In the genomic region with DNA sequence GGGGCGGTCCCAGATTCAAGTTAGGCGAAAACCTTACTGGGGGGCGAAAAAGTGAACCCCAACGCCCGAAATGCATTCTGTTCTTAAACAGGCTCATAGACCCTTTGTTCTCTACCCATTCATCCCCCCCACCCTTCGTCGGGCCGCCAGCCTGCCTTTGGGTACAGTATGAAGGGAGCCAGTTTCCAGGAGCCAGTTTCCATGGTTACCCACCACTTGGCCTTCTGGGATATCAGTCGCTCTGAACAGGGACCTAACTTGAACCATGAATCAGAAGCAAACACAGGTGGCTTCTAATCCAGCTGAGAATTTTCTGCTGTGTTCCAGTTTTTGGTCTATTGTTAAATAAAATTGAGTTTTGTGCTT, we compare ENCODE assay signal across 8 cellular contexts. TPM values are rescaled to one million over a fixed set of nuclear protein-coding genes. Genes with fewer than 3 reads are reported as not detected.
DNase-seq lines count a peak whose midpoint lies in the region; ATAC-seq and TF ChIP-seq lines count a peak whose summit lies in the region.

No MANE protein-coding gene starts in this region.

- WGBS in transverse colon (ENCODE audit: low coverage in 1 of 2), 2 donors: 0% methylated on average over 1 to 9 of the region's 9 CpGs

- no peaks in the 10 kb centered on the region for H3K36me3 ChIP-seq in transverse colon

- DNase-seq in COLO829 (ENCODE audit: low spot score): peak; percentile 61
- DNase-seq in M059J (ENCODE audit: low read depth): peak; percentile 84
- DNase-seq in SKM-1 (lab: John Stamatoyannopoulos, UW; ENCODE audit: unreplicated experiment): peak; percentile 21
- peak; percentile 60 for DNase-seq in activated naive CD8-positive, alpha-beta T cell treated with anti-CD3 and anti-CD28 coated beads, Interleukin-2, amount 10 ng/mL, durations not matched to agents 7 days and 5 days
- peak; percentile 42 for DNase-seq in Right ventricle myocardium superior
- DNase-seq in osteocyte (ENCODE audit: extremely low spot score, unreplicated experiment): peak; percentile 86
- DNase-seq in transverse colon: peak; percentile 46

- intact Hi-C loops in Right ventricle myocardium superior (cut with DNase I) (no loop called here), transverse colon (cut with DNase I; ENCODE audit: low total_unique reads) (no loop called here)

- in situ Hi-C loops in transverse colon (cut with MboI; ENCODE audit: low pct_ligation_motif_present in 1 of 4, low pct_unique_long_range_greater_than_20kb in 1 of 4, low sequenced_read_pairs in 3 of 4): loop anchor here in 3 of 4 donors (25.0 kb wide), 1 partner anchor 254 kb away; no protein-coding TSS in a partner anchor

- H3K9me3 ChIP-seq in transverse colon: no peaks in the 10 kb centered on the region

- peak overlapping the region; percentile 95 for H3K27ac Mint-ChIP-seq in activated naive CD8-positive, alpha-beta T cell treated with anti-CD3 and anti-CD28 coated beads, Interleukin-2, amount 10 ng/mL, durations not matched to agents 7 days and 5 days
- H3K27ac Mint-ChIP-seq in osteocyte (ENCODE audit: unreplicated experiment): peak overlapping the region; percentile 99

- H3K4me1 ChIP-seq in transverse colon: peaks cover 3 to 11% (median 10%) of the 10 kb centered on the region in 4 donors

- H3K36me3 Mint-ChIP-seq in activated naive CD8-positive, alpha-beta T cell treated with anti-CD3 and anti-CD28 coated beads, Interleukin-2, amount 10 ng/mL, durations not matched to agents 7 days and 5 days: peaks cover 7% of the 10 kb centered on the region
- peaks cover 4% of the 10 kb centered on the region for H3K36me3 Mint-ChIP-seq in osteocyte (ENCODE audit: unreplicated experiment)

- ATAC-seq in GM21619 (IDR thresholded peaks at IDR 0.05; ENCODE audit: unreplicated experiment) (peak; percentile 43), Right ventricle myocardium superior (ENCODE audit: poor library complexity) (peak; percentile 75)
- peak; percentile 65 for ATAC-seq in activated naive CD8-positive, alpha-beta T cell treated with anti-CD3 and anti-CD28 coated beads, Interleukin-2, amount 10 ng/mL, durations not matched to agents 7 days and 5 days (ENCODE audit: low read depth)

- H3K9me3 Mint-ChIP-seq in activated naive CD8-positive, alpha-beta T cell treated with anti-CD3 and anti-CD28 coated beads, Interleukin-2, amount 10 ng/mL, durations not matched to agents 7 days and 5 days: peaks cover 3% of the 10 kb centered on the region
- no peaks in the 10 kb centered on the region for H3K9me3 Mint-ChIP-seq in osteocyte (ENCODE audit: unreplicated experiment)

- no peak for TF ChIP-seq POLR2A in transverse colon (IDR thresholded peaks at IDR 0.05)

- no peak for TF ChIP-seq EP300 in transverse colon (IDR thresholded peaks at IDR 0.05; ENCODE audit: low read depth)

- H3K27me3 ChIP-seq in transverse colon: no peaks in the 10 kb centered on the region

- H3K4me3 Mint-ChIP-seq in activated naive CD8-positive, alpha-beta T cell treated with anti-CD3 and anti-CD28 coated beads, Interleukin-2, amount 10 ng/mL, durations not matched to agents 7 days and 5 days: peak overlapping the region; percentile 96
- peak overlapping the region; percentile 100 for H3K4me3 Mint-ChIP-seq in osteocyte (ENCODE audit: unreplicated experiment)

- no peak for TF ChIP-seq CTCF in osteocyte (IDR thresholded peaks at IDR 0.05)
- no peak for TF ChIP-seq CTCF in transverse colon (IDR thresholded peaks at IDR 0.05)

- H3K4me3 ChIP-seq in transverse colon: peak overlapping the region; percentile 47 to 73 (median 66)

- POLR2A ChIA-PET in activated naive CD8-positive, alpha-beta T cell treated with anti-CD3 and anti-CD28 coated beads, Interleukin-2, amount 10 ng/mL, durations not matched to agents 7 days and 5 days (lab: Charles Lee): interaction anchor here (0.6 to 2.3 kb wide), 6 partner anchors 53 to 280 kb away, joined by 3 to 16 read pairs (median 4); a partner anchor contains a TSS

- H3K27me3 Mint-ChIP-seq in activated naive CD8-positive, alpha-beta T cell treated with anti-CD3 and anti-CD28 coated beads, Interleukin-2, amount 10 ng/mL, durations not matched to agents 7 days and 5 days: no peaks in the 10 kb centered on the region
- H3K27me3 Mint-ChIP-seq in osteocyte (ENCODE audit: unreplicated experiment): peaks cover 10% of the 10 kb centered on the region

- H3K27ac ChIP-seq in transverse colon: peak overlapping the region; percentile 73 to 87 (median 82)

- peaks cover 18% of the 10 kb centered on the region for H3K4me1 Mint-ChIP-seq in activated naive CD8-positive, alpha-beta T cell treated with anti-CD3 and anti-CD28 coated beads, Interleukin-2, amount 10 ng/mL, durations not matched to agents 7 days and 5 days
- peaks cover 14% of the 10 kb centered on the region for H3K4me1 Mint-ChIP-seq in osteocyte (ENCODE audit: unreplicated experiment)

RNA-seq across cellular contexts. Expression of a gene that starts 0.5 kb away (rescaled TPM):
- 44.4 and 50.1 TPM in 2 replicates for total RNA-seq in M059J (2014; rRNA removed; shearing (Covaris generic))
- 10 to 100 TPM; 22.8 to 23.7 TPM for total RNA-seq in activated naive CD8-positive, alpha-beta T cell treated with anti-CD3 and anti-CD28 coated beads, Interleukin-2, amount 10 ng/mL, durations not matched to agents 7 days and 5 days
- total RNA-seq in Right ventricle myocardium superior (18.1 TPM), osteocyte (42.3 and 45.2 TPM in 2 replicates), transverse colon (10 to 100 TPM in 2 of 4 donors, 1 to 10 TPM in 2; 6.0 to 30.2 (median 15.2) TPM)

RNA-seq across cellular contexts. Expression of a gene that starts 53.8 kb away (rescaled TPM):
- 204 and 333 TPM in 2 replicates for total RNA-seq in M059J (2014; rRNA removed; shearing (Covaris generic))
- total RNA-seq in activated naive CD8-positive, alpha-beta T cell treated with anti-CD3 and anti-CD28 coated beads, Interleukin-2, amount 10 ng/mL, durations not matched to agents 7 days and 5 days: 100 to 1,000 TPM; 115 to 117 TPM
- total RNA-seq in Right ventricle myocardium superior (126 TPM), osteocyte (297 and 319 TPM in 2 replicates), transverse colon (100 to 1,000 TPM; 165 to 283 (median 242) TPM)

Comparison
In these comparisons a context has a peak if more than half of its experiments do, and no peak if none do; other contexts are left out.
1. Peak in every context shown above with its lines: DNase-seq, ATAC-seq, H3K4me3 ChIP-seq and H3K27ac ChIP-seq.
2. DNase-seq: peak in every context shown above with its lines; median percentile 86 in osteocyte; 84 in M059J; 61 in COLO829; 60 in activated naive CD8-positive, alpha-beta T cell treated with anti-CD3 and anti-CD28 coated beads, Interleukin-2, amount 10 ng/mL, durations not matched to agents 7 days and 5 days; 46 in transverse colon; 42 in Right ventricle myocardium superior; 21 in SKM-1.